15 cellular contexts compared by ENCODE assay signal in the genomic region with DNA sequence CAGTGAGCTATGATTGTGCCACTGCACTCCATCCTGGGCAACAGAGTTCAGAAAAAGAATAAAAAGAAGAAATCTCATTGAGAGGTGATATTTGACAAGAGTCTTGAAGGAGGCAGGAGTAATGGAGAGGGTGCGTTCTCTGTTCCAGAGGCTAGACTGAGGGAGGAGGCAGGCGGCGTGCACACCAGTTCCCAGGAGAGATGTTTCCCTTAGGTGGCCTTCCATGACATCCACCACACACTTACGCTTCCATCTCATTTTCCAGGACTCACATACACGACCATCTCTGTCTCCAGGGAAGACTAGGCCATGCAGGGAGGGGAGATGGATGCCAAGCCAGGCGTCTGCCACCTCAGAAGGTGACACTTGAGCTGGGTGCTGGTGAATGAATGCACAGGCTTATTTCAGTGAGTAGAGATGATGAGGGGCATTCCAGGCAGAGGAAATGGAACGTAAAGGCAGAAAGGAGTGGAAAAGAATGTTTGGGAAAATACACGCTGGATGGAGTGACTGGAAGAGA. TPM values are rescaled to one million over a fixed set of nuclear protein-coding genes. Genes with fewer than 3 reads are reported as not detected.
DNase-seq lines count a peak whose midpoint lies in the region; ATAC-seq and TF ChIP-seq lines count a peak whose summit lies in the region.
"Had no signal": no experiment of that assay in that cellular context is flagged by ENCODE, and none has a peak within 500 bp of the region (broad histone marks: within the 10 kb centered on the region; RNA-seq: fewer than 3 reads in every experiment).

No MANE protein-coding gene starts in this region.

- TF ChIP-seq POLR2A in prostate gland (IDR thresholded peaks at IDR 0.05), result no peak
- no peak for TF ChIP-seq POLR2A in heart left ventricle (IDR thresholded peaks at IDR 0.05)

- CTCF ChIA-PET in activated CD8-positive, alpha-beta memory T cell treated with anti-CD3 and anti-CD28 coated beads, Interleukin-2, amount 10 ng/mL, durations not matched to agents 7 days and 5 days (lab: Charles Lee), result no interaction called here

- 84% methylated on average over 8 of the region's 8 CpGs for WGBS in prostate gland
- 79 to 87% (median 85%) methylated on average over 8 of the region's 8 CpGs for WGBS in heart left ventricle, 4 donors

- intact Hi-C loops in prostate gland (cut with DNase I), result no loop called here
- intact Hi-C loops in heart left ventricle (cut with DNase I), result loop anchor here in 1 of 10 donors (10.0 kb wide), 1 partner anchor 460 kb away; no protein-coding TSS in a partner anchor

- H3K27me3 Mint-ChIP-seq in activated CD8-positive, alpha-beta memory T cell treated with anti-CD3 and anti-CD28 coated beads, Interleukin-2, amount 10 ng/mL, durations not matched to agents 7 days and 5 days, result peaks cover 2% of the 10 kb centered on the region

- no peak overlapping the region for H3K27ac ChIP-seq in prostate gland
- H3K27ac ChIP-seq in heart left ventricle, result no peak overlapping the region
- H3K27ac ChIP-seq: BLaER1, GM23248, HL-60 had no signal

- DNase-seq in activated CD8-positive, alpha-beta memory T cell treated with anti-CD3 and anti-CD28 coated beads, Interleukin-2, amount 10 ng/mL, durations not matched to agents 7 days and 5 days, result peak; percentile 11
- DNase-seq in activated CD8-positive, alpha-beta memory T cell treated with anti-CD3 and anti-CD28 coated beads for 24 hours, result no peak
- DNase-seq in mesenteric fat pad (ENCODE audit: low spot score) (peak; percentile 83), prostate gland (ENCODE audit: low spot score) (peak; percentile 0), NCI-H1930 (lab: John Stamatoyannopoulos, UW) (no peak), heart left ventricle (no peak), islet precursor cell (no peak)
- DNase-seq: 8988T, AML-193, DMS53, GF-D8, GM23248, H7 had no signal

- H3K27me3 ChIP-seq in prostate gland (replicated peaks; ENCODE audit: insufficient read depth) (no peaks in the 10 kb centered on the region), heart left ventricle (no peaks in the 10 kb centered on the region)
- H3K27me3 ChIP-seq: BLaER1 had no signal

- H3K9me3 Mint-ChIP-seq in activated CD8-positive, alpha-beta memory T cell treated with anti-CD3 and anti-CD28 coated beads, Interleukin-2, amount 10 ng/mL, durations not matched to agents 7 days and 5 days (ENCODE audit: low read depth), result no peaks in the 10 kb centered on the region

- TF ChIP-seq CTCF in prostate gland (IDR thresholded peaks at IDR 0.05) (no peak), heart left ventricle (IDR thresholded peaks at IDR 0.05) (no peak)

- peaks cover 5% of the 10 kb centered on the region for H3K4me1 Mint-ChIP-seq in activated CD8-positive, alpha-beta memory T cell treated with anti-CD3 and anti-CD28 coated beads, Interleukin-2, amount 10 ng/mL, durations not matched to agents 7 days and 5 days

- H3K4me3 ChIP-seq in prostate gland, result no peak overlapping the region
- no peak overlapping the region for H3K4me3 ChIP-seq in heart left ventricle
- H3K4me3 ChIP-seq: BLaER1, GM23248 had no signal

- ATAC-seq in activated CD8-positive, alpha-beta memory T cell treated with anti-CD3 and anti-CD28 coated beads, Interleukin-2, amount 10 ng/mL, durations not matched to agents 7 days and 5 days, result no peak
- ATAC-seq in heart left ventricle, result no peak

- H3K27ac Mint-ChIP-seq in activated CD8-positive, alpha-beta memory T cell treated with anti-CD3 and anti-CD28 coated beads, Interleukin-2, amount 10 ng/mL, durations not matched to agents 7 days and 5 days, result no peak overlapping the region

- H3K9me3 ChIP-seq in prostate gland (no peaks in the 10 kb centered on the region), heart left ventricle (no peaks in the 10 kb centered on the region)
- H3K9me3 ChIP-seq: BLaER1 had no signal

- no peaks in the 10 kb centered on the region for H3K36me3 ChIP-seq in prostate gland
- H3K36me3 ChIP-seq in heart left ventricle, result no peaks in the 10 kb centered on the region
- H3K36me3 ChIP-seq: BLaER1 had no signal

- no peak overlapping the region for H3K4me3 Mint-ChIP-seq in activated CD8-positive, alpha-beta memory T cell treated with anti-CD3 and anti-CD28 coated beads, Interleukin-2, amount 10 ng/mL, durations not matched to agents 7 days and 5 days

- H3K4me1 ChIP-seq in prostate gland (replicated peaks) (no peaks in the 10 kb centered on the region), heart left ventricle (peaks cover 0 to 7% (median under 1%) of the 10 kb centered on the region in 12 donors)

- H3K36me3 Mint-ChIP-seq in activated CD8-positive, alpha-beta memory T cell treated with anti-CD3 and anti-CD28 coated beads, Interleukin-2, amount 10 ng/mL, durations not matched to agents 7 days and 5 days, result no peaks in the 10 kb centered on the region

RNA-seq across cellular contexts. Expression of a gene that starts 25.3 kb away (rescaled TPM):
- total RNA-seq in activated CD8-positive, alpha-beta memory T cell treated with anti-CD3 and anti-CD28 coated beads, Interleukin-2, amount 10 ng/mL, durations not matched to agents 7 days and 5 days, result 10 to 100 TPM; 86.5 to 95.7 TPM
- total RNA-seq in mesenteric fat pad, result 44.8 TPM
- 10 to 100 TPM; 26.1 to 26.3 TPM for total RNA-seq in prostate gland
- 10 to 100 TPM; 14.9 to 28.7 (median 20.8) TPM for total RNA-seq in heart left ventricle
- 1 to 10 TPM; 5.4 to 9.7 TPM for polyA plus RNA-seq in heart left ventricle

Comparison
In these comparisons a context has a peak if more than half of its experiments do, and no peak if none do; other contexts are left out.
1. DNase-seq: peak in activated CD8-positive, alpha-beta memory T cell treated with anti-CD3 and anti-CD28 coated beads, Interleukin-2, amount 10 ng/mL, durations not matched to agents 7 days and 5 days (single experiment), mesenteric fat pad (single experiment) and prostate gland (single experiment); none in activated CD8-positive, alpha-beta memory T cell treated with anti-CD3 and anti-CD28 coated beads for 24 hours (single experiment), NCI-H1930 (0 of 2), heart left ventricle (0 of 5) and islet precursor cell (single experiment).